ENCODE assay signal across 10 cellular contexts in genomic region chr9:6779417-6780241, GRCh38. TPM values are rescaled to one million over a fixed set of nuclear protein-coding genes. Genes with fewer than 3 reads are reported as not detected.
DNase-seq lines count a peak whose midpoint lies in the region; ATAC-seq and TF ChIP-seq lines count a peak whose summit lies in the region.
"Had no signal": no experiment of that assay in that cellular context is flagged by ENCODE, and none has a peak within 500 bp of the region (broad histone marks: within the 10 kb centered on the region; RNA-seq: fewer than 3 reads in every experiment).

No MANE protein-coding gene starts in this region.

- intact Hi-C loops in colonic mucosa (cut with DNase I): no loop called here

- no peak overlapping the region for H4K8ac ChIP-seq in mesendoderm (ENCODE audit: low read depth, low read length)

- no peak overlapping the region for H3K4me2 ChIP-seq in mesendoderm (ENCODE audit: low read length)

- H2BK15ac ChIP-seq in mesendoderm (replicated peaks; ENCODE audit: low read depth): peak overlapping the region; percentile 59

- H3K23ac ChIP-seq in mesendoderm (ENCODE audit: low read length): no peak overlapping the region

- H3K9ac ChIP-seq in colonic mucosa (ENCODE audit: low read depth in 2 of 2, low read length in 2 of 2) (peak overlapping the region in 1 of 2 donors; percentile 42), mesendoderm (ENCODE audit: low read length) (no peak overlapping the region)

- H3K4me3 ChIP-seq in colonic mucosa (no peak overlapping the region), mesendoderm (ENCODE audit: low read length) (no peak overlapping the region)

- no peak for TF ChIP-seq CTCF in colonic mucosa (IDR thresholded peaks at IDR 0.05)

- peaks cover 14% of the 10 kb centered on the region for H3K4me1 ChIP-seq in colonic mucosa
- H3K4me1 ChIP-seq in mesendoderm (ENCODE audit: control insufficient read depth, low read depth, low read length): peaks cover 3% of the 10 kb centered on the region

- no peaks in the 10 kb centered on the region for H3K9me3 ChIP-seq in colonic mucosa

- no CpG with 5 or more reads among the region's 3 CpGs for WGBS in mesendoderm (ENCODE audit: extremely low coverage, insufficient coverage, low lambda C conversion rate)

- H2BK120ac ChIP-seq in mesendoderm (ENCODE audit: low read depth, low read length): no peak overlapping the region

- H3K79me2 ChIP-seq in mesendoderm (ENCODE audit: control insufficient read depth, insufficient read depth, low read length): no peaks in the 10 kb centered on the region

- H2AK5ac ChIP-seq in mesendoderm (ENCODE audit: low read length): no peak overlapping the region

- no peak for ATAC-seq in GM19351 (IDR thresholded peaks at IDR 0.05; ENCODE audit: unreplicated experiment)

- DNase-seq in ELR (ENCODE audit: low read depth) (peak; percentile 50), LoVo (ENCODE audit: low spot score) (peak; percentile 34), colonic mucosa (no peak), mesendoderm (peak; percentile 94), caudate nucleus (lab: John Stamatoyannopoulos, UW) (no peak), Ammon's horn (ENCODE audit: low spot score) (no peak)
- DNase-seq in activated CD4-positive, alpha-beta T cell treated with anti-CD3 and anti-CD28 coated beads, Interleukin-2, amount 50 U/mL, for 48 hours: no peak
- DNase-seq: activated CD4-positive, alpha-beta memory T cell treated with anti-CD3 and anti-CD28 coated beads for 36 hours; MM.1S had no signal

- no peaks in the 10 kb centered on the region for H3K27me3 ChIP-seq in colonic mucosa
- H3K27me3 ChIP-seq in mesendoderm (ENCODE audit: insufficient read depth, low read length, poor library complexity): no peaks in the 10 kb centered on the region

- H3K4ac ChIP-seq in mesendoderm (ENCODE audit: low read depth, low read length): peak overlapping the region; percentile 7

- H3K36me3 ChIP-seq in colonic mucosa (no peaks in the 10 kb centered on the region), mesendoderm (ENCODE audit: control insufficient read depth, insufficient read depth, low read length) (no peaks in the 10 kb centered on the region)

- H4K5ac ChIP-seq in mesendoderm (ENCODE audit: low read length): no peak overlapping the region

- peaks cover 4% of the 10 kb centered on the region for H3K79me1 ChIP-seq in mesendoderm (ENCODE audit: low read length)

- H3K27ac ChIP-seq in colonic mucosa: peak overlapping the region; percentile 7
- peak overlapping the region; percentile 40 for H3K27ac ChIP-seq in mesendoderm (ENCODE audit: low read depth, low read length)
- no peak overlapping the region for H3K27ac ChIP-seq in caudate nucleus (ENCODE audit: low read depth, low read length)

- H2BK5ac ChIP-seq in mesendoderm (ENCODE audit: low read length): no peak overlapping the region

- H3K18ac ChIP-seq in mesendoderm (ENCODE audit: low read length): peak overlapping the region; percentile 15

- H3K56ac ChIP-seq in mesendoderm (ENCODE audit: low read length): no peak overlapping the region

RNA-seq across cellular contexts. Expression of gene KDM4C, which starts 21.9 kb away (rescaled TPM):
- 10 to 100 TPM; 37.3 to 42.0 TPM for total RNA-seq in colonic mucosa
- polyA plus RNA-seq in mesendoderm (2013, experiment 1 of 2): 6.4 TPM
- polyA plus RNA-seq in mesendoderm (2013, experiment 2 of 2): 6.7 TPM

Comparison
In these comparisons a context has a peak if more than half of its experiments do, and no peak if none do; other contexts are left out.
1. DNase-seq: peak in ELR (single experiment), LoVo (single experiment) and mesendoderm (single experiment); none in colonic mucosa (single experiment), caudate nucleus (0 of 61), activated CD4-positive, alpha-beta T cell treated with anti-CD3 and anti-CD28 coated beads, Interleukin-2, amount 50 U/mL, for 48 hours (0 of 2) and Ammon's horn (single experiment).